In the genomic region with DNA sequence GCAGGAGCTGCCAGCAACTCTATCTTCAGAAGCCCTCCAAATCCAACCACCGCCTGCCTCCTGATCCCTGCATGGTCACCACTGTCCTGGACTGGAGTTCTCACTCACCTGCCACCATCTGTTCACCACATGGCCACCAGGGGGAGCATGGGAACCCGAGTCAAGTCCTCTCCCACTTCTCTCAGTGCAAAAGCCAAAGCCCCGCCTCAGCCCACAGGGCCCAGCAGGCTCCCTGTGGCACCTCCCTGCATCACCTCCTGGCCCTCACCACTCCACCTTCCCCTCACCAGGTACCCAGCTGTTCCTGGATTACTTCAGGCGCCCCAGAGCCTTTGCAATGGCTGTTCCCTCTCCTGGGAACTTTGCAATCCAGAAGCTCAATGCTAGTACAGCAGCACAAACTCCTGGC, we compare ENCODE assay signal across 8 cellular contexts. TPM values are rescaled to one million over a fixed set of nuclear protein-coding genes. Genes with fewer than 3 reads are reported as not detected.
DNase-seq lines count a peak whose midpoint lies in the region; ATAC-seq, FAIRE-seq and TF ChIP-seq lines count a peak whose summit lies in the region.

No MANE protein-coding gene starts in this region.

- H3K79me2 ChIP-seq in mammary epithelial cell (ENCODE audit: insufficient read depth, low read length), result peaks cover 32% of the 10 kb centered on the region

- no peaks in the 10 kb centered on the region for H3K9me3 Mint-ChIP-seq in activated B cell treated with CpG ODN at 0.5 μM for 24 hours

- peak; percentile 54 for TF ChIP-seq CTCF in A549 (IDR thresholded peaks at IDR 0.05)
- peak; percentile 88 for TF ChIP-seq CTCF in GM13977 (IDR thresholded peaks at IDR 0.05; ENCODE audit: extremely low read depth, insufficient read depth, missing control alignments)
- no peak for TF ChIP-seq CTCF in activated B cell treated with CpG ODN at 0.5 μM for 24 hours (IDR thresholded peaks at IDR 0.05)
- TF ChIP-seq CTCF in mammary epithelial cell (conservative IDR thresholded peaks at IDR 0.05 in 1 of 2, IDR thresholded peaks at IDR 0.05 in 1 of 2; ENCODE audit: extremely low read depth in 1 of 2, insufficient read depth in 1 of 2, low read depth in 1 of 2, low read length in 2 of 2), result peak; percentile 90

- H3K27ac ChIP-seq in A549 (no peak overlapping the region), mammary epithelial cell (ENCODE audit: insufficient read depth, low read depth, low read length) (no peak overlapping the region)

- H2AFZ ChIP-seq in mammary epithelial cell (ENCODE audit: low read depth, low read length), result no peak overlapping the region

- POLR2A ChIA-PET in A549 (lab: Yijun Ruan, JAX) (no interaction called here), activated B cell treated with CpG ODN at 0.5 μM for 24 hours (lab: Charles Lee) (interaction anchor here (0.9 to 1.4 kb wide), 3 partner anchors 10 to 120 kb away, joined by 3 to 6 read pairs (median 3); a partner anchor contains a TSS)

- dilution Hi-C loops in mammary epithelial cell (cut with HindIII; ENCODE audit: low sequenced_read_pairs), result no loop called here

- H3K4me2 ChIP-seq in A549 (no peak overlapping the region), mammary epithelial cell (ENCODE audit: insufficient read depth, low read depth, low read length) (no peak overlapping the region)

- no peak for FAIRE-seq in A549 (lab: Jason Lieb, UNC)

- DNase-seq in A549 (ENCODE audit: low read depth in 1 of 2, low spot score in 1 of 2) (peak; percentile 68 to 80), GM13977 (ENCODE audit: low spot score) (peak; percentile 85), NCI-H2171 treated with DMSO at 0.1 percent for 48 hours (lab: John Stamatoyannopoulos, UW) (peak; percentile 62), activated B cell treated with CpG ODN at 0.5 μM for 24 hours (peak; percentile 77), mammary epithelial cell (peak; percentile 67), kidney tubule cell (ENCODE audit: low spot score) (peak; percentile 84)
- peak; percentile 78 to 86 for DNase-seq in stimulated activated CD4-positive, alpha-beta T cell treated with anti-CD3 and anti-CD28 coated beads, Interleukin-4, amount 100 ng/mL, for 4 hours

- H3K9me3 ChIP-seq in A549 (no peaks in the 10 kb centered on the region), mammary epithelial cell (replicated peaks; ENCODE audit: insufficient read depth, low read length) (no peaks in the 10 kb centered on the region)

- CTCF ChIA-PET in A549 (lab: Yijun Ruan, JAX) (interaction anchor here (0.7 to 1.5 kb wide), 11 partner anchors 8 to 178 kb away, joined by 3 to 7 read pairs (median 4); a partner anchor contains a TSS), activated B cell treated with CpG ODN at 0.5 μM for 24 hours (lab: Charles Lee) (interaction anchor here (0.6 to 9.7 kb wide), 9 partner anchors 58 to 385 kb away, joined by 3 to 67 read pairs (median 4); a partner anchor contains a TSS), mammary epithelial cell (lab: Charles Lee; ENCODE audit: low non-redundant PET) (interaction anchor here (0.6 kb wide), 1 partner anchor 15 kb away, joined by 4 read pairs; no protein-coding TSS in a partner anchor)

- H3K4me3 Mint-ChIP-seq in activated B cell treated with CpG ODN at 0.5 μM for 24 hours, result no peak overlapping the region

- in situ Hi-C loops in GM13977 (cut with MboI; ENCODE audit: low pct_unique_long_range_greater_than_20kb, low sequenced_read_pairs, unreplicated experiment), result loop anchor here (10.0 kb wide), 1 partner anchor 112 kb away; no protein-coding TSS in a partner anchor
- in situ Hi-C loops in mammary epithelial cell (cut with MboI; ENCODE audit: low sequenced_read_pairs in 2 of 2), result loop anchor here (10.0 kb wide), 1 partner anchor 112 kb away; no protein-coding TSS in a partner anchor

- no peaks in the 10 kb centered on the region for H3K27me3 ChIP-seq in mammary epithelial cell (ENCODE audit: insufficient read depth, low read length)

- intact Hi-C loops in activated B cell treated with CpG ODN at 0.5 μM for 24 hours (cut with micrococcal nuclease), result loop anchor here (1.0 to 5.0 kb wide), 4 partner anchors 20 to 474 kb away; a partner anchor contains a TSS
- intact Hi-C loops in mammary epithelial cell (cut with micrococcal nuclease), result loop anchor here (1.0 to 2.0 kb wide), 2 partner anchors 120 to 171 kb away; no protein-coding TSS in a partner anchor

- TF ChIP-seq POLR2A in A549 (IDR thresholded peaks at IDR 0.05; ENCODE audit: low read length), result no peak

- H3K36me3 ChIP-seq in mammary epithelial cell (ENCODE audit: insufficient read depth, low read length), result peaks cover 19% of the 10 kb centered on the region

- H3K27me3 Mint-ChIP-seq in activated B cell treated with CpG ODN at 0.5 μM for 24 hours, result no peaks in the 10 kb centered on the region

- H3K36me3 Mint-ChIP-seq in activated B cell treated with CpG ODN at 0.5 μM for 24 hours (ENCODE audit: low read depth), result peaks cover 80% of the 10 kb centered on the region

- no peaks in the 10 kb centered on the region for H3K4me1 ChIP-seq in A549
- H3K4me1 ChIP-seq in mammary epithelial cell (ENCODE audit: insufficient read depth, low read length), result no peaks in the 10 kb centered on the region

- 26% methylated on average over 3 of the region's 4 CpGs for WGBS in A549 (ENCODE audit: missing lambda C conversion rate)
- 4% methylated on average over 4 of the region's 4 CpGs for WGBS in mammary epithelial cell (ENCODE audit: low coverage, missing lambda C conversion rate)

- peak overlapping the region; percentile 50 for H3K27ac Mint-ChIP-seq in activated B cell treated with CpG ODN at 0.5 μM for 24 hours

- peak in 1 of 2 experiments; percentile 27; a peak in 2 of 5 replicates for TF ChIP-seq RAD21 in A549 (conservative IDR thresholded peaks at IDR 0.05 in 1 of 2, IDR thresholded peaks at IDR 0.05 in 1 of 2)

- no TSS peak for BruUV-seq in mammary epithelial cell (replicated peaks; lab: Mats Ljungman, UMichigan)

- no peak overlapping the region for H3K4me3 ChIP-seq in A549
- no peak overlapping the region for H3K4me3 ChIP-seq in mammary epithelial cell (replicated peaks in 1 of 3; ENCODE audit: insufficient read depth in 1 of 3, low read depth in 2 of 3, low read length in 3 of 3)

- peak; percentile 70 to 77 for ATAC-seq in A549
- ATAC-seq in activated B cell treated with CpG ODN at 0.5 μM for 24 hours (ENCODE audit: low read depth), result peak; percentile 45
- ATAC-seq in GM19023 (IDR thresholded peaks at IDR 0.05; ENCODE audit: unreplicated experiment), result no peak

- H3K4me1 Mint-ChIP-seq in activated B cell treated with CpG ODN at 0.5 μM for 24 hours, result peaks cover 32% of the 10 kb centered on the region

- no peaks in the 10 kb centered on the region for H4K20me1 ChIP-seq in mammary epithelial cell (ENCODE audit: insufficient read depth, low read length)

- no peak overlapping the region for H3K9ac ChIP-seq in mammary epithelial cell (ENCODE audit: insufficient read depth, low read length)

- no peak for TF ChIP-seq EP300 in A549 (IDR thresholded peaks at IDR 0.05)

TF ChIP-seq in A549, 52 proteins besides CTCF, POLR2A, EP300 and RAD21 (continues in another document):
- TF ChIP-seq SMC3 (IDR thresholded peaks at IDR 0.05), result peak; percentile 31; the same call in 2 of the 3 replicates

RNA-seq across cellular contexts. Expression of a gene that starts 5.3 kb away (rescaled TPM):
- polyA plus RNA-seq in A549 (2011; rRNA removed) (63.7 and 71.9 TPM in 2 replicates), A549 (2017; fragmentation: RNase III; extraction: RNeasy Plus Mini Kit Qiagen cat#74134 plus additional on column Dnase treatment) (55.3 to 58.3 TPM (median 57.8 TPM) in 3 replicates), mammary epithelial cell (69.0 TPM)
- 92.1 and 94.5 TPM in 2 replicates for polyA plus RNA-seq in A549 (2012; cell fraction: cytosol; rRNA removed)
- 177 and 198 TPM in 2 replicates for polyA plus RNA-seq in A549 (2012; cell fraction: nucleus; rRNA removed)
- polyA minus RNA-seq in A549 (2011; rRNA and poly(A)+ RNA removed), result 56.8 and 69.7 TPM in 2 replicates
- total RNA-seq in activated B cell treated with CpG ODN at 0.5 μM for 24 hours (141 and 160 TPM in 2 replicates), mammary epithelial cell (10 to 100 TPM; 46.5 to 73.8 TPM)
- 86.4 TPM for polyA minus RNA-seq in mammary epithelial cell

RNA-seq across cellular contexts. Expression of a gene that starts 9.8 kb away (rescaled TPM):
- polyA plus RNA-seq in A549 (2011; rRNA removed) (4.3 and 4.8 TPM in 2 replicates), A549 (2017; fragmentation: RNase III; extraction: RNeasy Plus Mini Kit Qiagen cat#74134 plus additional on column Dnase treatment) (11.1 to 13.7 TPM (median 11.4 TPM) in 3 replicates), mammary epithelial cell (8.2 TPM)
- 11.9 and 12.5 TPM in 2 replicates for polyA plus RNA-seq in A549 (2012; cell fraction: cytosol; rRNA removed)
- 13.7 and 15.0 TPM in 2 replicates for polyA plus RNA-seq in A549 (2012; cell fraction: nucleus; rRNA removed)
- 4.0 and 6.2 TPM in 2 replicates for polyA minus RNA-seq in A549 (2011; rRNA and poly(A)+ RNA removed)
- total RNA-seq in activated B cell treated with CpG ODN at 0.5 μM for 24 hours (17.7 and 20.8 TPM in 2 replicates), mammary epithelial cell (1 to 10 TPM; 6.7 to 8.1 TPM)
- 6.0 TPM for polyA minus RNA-seq in mammary epithelial cell

RNA-seq across cellular contexts. Expression of a gene that starts 9.8 kb away (rescaled TPM):
- polyA plus RNA-seq in A549 (2011; rRNA removed) (13.0 and 14.4 TPM in 2 replicates), A549 (2017; fragmentation: RNase III; extraction: RNeasy Plus Mini Kit Qiagen cat#74134 plus additional on column Dnase treatment) (15.4 to 16.3 TPM (median 15.9 TPM) in 3 replicates), mammary epithelial cell (28.3 TPM)
- polyA plus RNA-seq in A549 (2012; cell fraction: cytosol; rRNA removed), result 14.9 and 18.1 TPM in 2 replicates
- 45.1 and 51.5 TPM in 2 replicates for polyA plus RNA-seq in A549 (2012; cell fraction: nucleus; rRNA removed)
- polyA minus RNA-seq in A549 (2011; rRNA and poly(A)+ RNA removed), result 17.8 and 23.6 TPM in 2 replicates
- total RNA-seq in activated B cell treated with CpG ODN at 0.5 μM for 24 hours (251 and 291 TPM in 2 replicates), mammary epithelial cell (10 to 100 TPM; 36.3 to 57.2 TPM)
- polyA minus RNA-seq in mammary epithelial cell, result 60.4 TPM

RNA-seq across cellular contexts. Expression of a gene that starts 11.4 kb away (rescaled TPM):
- not detected in 2 replicates for polyA plus RNA-seq in A549 (2011; rRNA removed)
- polyA plus RNA-seq in A549 (2012; cell fraction: cytosol; rRNA removed), result not detected in 2 replicates
- polyA plus RNA-seq in A549 (2012; cell fraction: nucleus; rRNA removed), result not detected in 2 replicates
- not detected in 3 replicates for polyA plus RNA-seq in A549 (2017; fragmentation: RNase III; extraction: RNeasy Plus Mini Kit Qiagen cat#74134 plus additional on column Dnase treatment)
- polyA minus RNA-seq in A549 (2011; rRNA and poly(A)+ RNA removed), result not detected in 2 replicates
- not detected in 2 replicates for total RNA-seq in activated B cell treated with CpG ODN at 0.5 μM for 24 hours
- not detected for total RNA-seq in mammary epithelial cell
- not detected for polyA plus RNA-seq in mammary epithelial cell
- polyA minus RNA-seq in mammary epithelial cell, result not detected

RNA-seq across cellular contexts. Expression of a gene that starts 20.0 kb away (rescaled TPM):
- 5.7 and 6.9 TPM in 2 replicates for polyA plus RNA-seq in A549 (2011; rRNA removed)
- 16.9 and 22.9 TPM in 2 replicates for polyA plus RNA-seq in A549 (2012; cell fraction: cytosol; rRNA removed)
- polyA plus RNA-seq in A549 (2012; cell fraction: nucleus; rRNA removed), result 38.1 and 46.2 TPM in 2 replicates
- polyA plus RNA-seq in A549 (2017; fragmentation: RNase III; extraction: RNeasy Plus Mini Kit Qiagen cat#74134 plus additional on column Dnase treatment), result 7.3 to 8.1 TPM (median 8.0 TPM) in 3 replicates
- polyA minus RNA-seq in A549 (2011; rRNA and poly(A)+ RNA removed), result 5.1 and 5.9 TPM in 2 replicates
- total RNA-seq in activated B cell treated with CpG ODN at 0.5 μM for 24 hours, result 4.7 and 5.2 TPM in 2 replicates
- 10 to 100 TPM; 13.7 to 14.8 TPM for total RNA-seq in mammary epithelial cell
- 14.4 TPM for polyA plus RNA-seq in mammary epithelial cell
- 6.5 TPM for polyA minus RNA-seq in mammary epithelial cell
